In the genomic region with DNA sequence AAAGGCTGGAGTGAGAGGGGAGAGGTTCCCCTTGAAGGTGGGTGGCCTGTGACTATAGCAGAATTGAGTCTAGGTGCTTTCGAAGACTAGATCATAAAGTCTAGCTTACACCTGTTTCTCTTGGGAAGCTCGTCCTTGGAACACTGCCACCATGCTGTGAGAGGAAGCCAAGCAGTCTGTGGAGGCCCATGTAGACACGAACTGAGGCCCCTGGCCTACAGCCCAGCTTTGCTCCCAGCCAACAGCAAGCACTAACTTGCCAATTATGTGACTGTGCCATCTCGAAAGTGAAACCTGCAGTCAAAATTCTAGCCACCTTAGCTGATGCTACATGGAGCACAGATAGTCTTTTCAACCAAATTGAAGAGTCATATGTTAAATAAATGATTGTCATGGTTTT, we compare ENCODE assay signal across 8 cellular contexts.
DNase-seq lines count a peak whose midpoint lies in the region; ATAC-seq and TF ChIP-seq lines count a peak whose summit lies in the region.

No MANE protein-coding gene starts in this region.

- peak; percentile 11 for DNase-seq in AG09309 (ENCODE audit: low read depth)
- DNase-seq in NT2/D1 (ENCODE audit: low read depth, low spot score) = peak; percentile 11
- peak; percentile 52 to 61 for DNase-seq in fibroblast of lung (ENCODE audit: low read depth in 2 of 2)
- DNase-seq in gastrocnemius medialis = peak; percentile 4 to 50
- no peak for DNase-seq in left lung
- DNase-seq in spleen = no peak

- peak; percentile 93 for ATAC-seq in GM18868 (IDR thresholded peaks at IDR 0.05; ENCODE audit: unreplicated experiment)
- ATAC-seq in HG03139 (IDR thresholded peaks at IDR 0.05; ENCODE audit: unreplicated experiment) = peak; percentile 67
- peak; percentile 41 to 47 for ATAC-seq in gastrocnemius medialis
- ATAC-seq in left lung = no peak

- H3K4me2 ChIP-seq in fibroblast of lung (ENCODE audit: extremely low read depth, insufficient read depth, low read length) = no peak overlapping the region

- TF ChIP-seq POLR2A in gastrocnemius medialis (IDR thresholded peaks at IDR 0.05) (no peak), spleen (IDR thresholded peaks at IDR 0.05) (no peak)

- intact Hi-C loops in gastrocnemius medialis (cut with DNase I; ENCODE audit: low total_unique reads) (no loop called here), left lung (cut with DNase I) (no loop called here), spleen (cut with DNase I; ENCODE audit: low total_unique reads) (no loop called here)

- H3K4me3 ChIP-seq in AG09309 (ENCODE audit: control insufficient read depth, low read depth, low read length) (no peak overlapping the region), NT2/D1 (ENCODE audit: insufficient read length, low read depth) (no peak overlapping the region), fibroblast of lung (replicated peaks in 1 of 4; ENCODE audit: control extremely low read depth in 1 of 4, insufficient read depth in 1 of 4, low read depth in 3 of 4, low read length in 4 of 4) (no peak overlapping the region), gastrocnemius medialis (no peak overlapping the region), left lung (no peak overlapping the region), spleen (no peak overlapping the region)

- 57 to 72% (median 63%) methylated on average over 4 of the region's 4 CpGs for WGBS in spleen, 5 donors

- TF ChIP-seq CTCF in AG09309 (IDR thresholded peaks at IDR 0.05; ENCODE audit: control insufficient read depth, insufficient read depth, low read depth, low read length, missing control alignments) (peak; percentile 28), fibroblast of lung (conservative IDR thresholded peaks at IDR 0.05 in 1 of 2, IDR thresholded peaks at IDR 0.05 in 1 of 2; ENCODE audit: low read depth in 1 of 2, low read length in 2 of 2) (peak in 1 of 2 donors; percentile 17), gastrocnemius medialis (IDR thresholded peaks at IDR 0.05 in 4 of 5, conservative IDR thresholded peaks at IDR 0.05 in 1 of 5) (no peak), left lung (IDR thresholded peaks at IDR 0.05) (no peak), spleen (IDR thresholded peaks at IDR 0.05 in 8 of 11, conservative IDR thresholded peaks at IDR 0.05 in 3 of 11) (no peak)

- H3K9ac ChIP-seq in NT2/D1 (ENCODE audit: insufficient read length, low read depth) = no peak overlapping the region
- no peak overlapping the region for H3K9ac ChIP-seq in fibroblast of lung (ENCODE audit: insufficient read depth, low read length)

- H3K9me3 ChIP-seq in NT2/D1 (ENCODE audit: insufficient read depth, low read length) (no peaks in the 10 kb centered on the region), fibroblast of lung (ENCODE audit: control insufficient read depth, insufficient read depth, low read depth, low read length) (no peaks in the 10 kb centered on the region), gastrocnemius medialis (no peaks in the 10 kb centered on the region), left lung (no peaks in the 10 kb centered on the region), spleen (no peaks in the 10 kb centered on the region)

- H3K79me2 ChIP-seq in fibroblast of lung (ENCODE audit: control insufficient read depth, insufficient read depth, low read length) = no peaks in the 10 kb centered on the region

- H3K27me3 ChIP-seq in NT2/D1 (ENCODE audit: insufficient read depth, insufficient read length) (no peaks in the 10 kb centered on the region), fibroblast of lung (ENCODE audit: control insufficient read depth, insufficient read depth, low read length) (no peaks in the 10 kb centered on the region), gastrocnemius medialis (no peaks in the 10 kb centered on the region), left lung (no peaks in the 10 kb centered on the region), spleen (replicated peaks in 1 of 7) (no peaks in the 10 kb centered on the region)

- no peaks in the 10 kb centered on the region for H3K36me3 ChIP-seq in NT2/D1 (ENCODE audit: insufficient read depth, insufficient read length, low read length)
- no peaks in the 10 kb centered on the region for H3K36me3 ChIP-seq in fibroblast of lung (ENCODE audit: control insufficient read depth, insufficient read depth, low read length)
- H3K36me3 ChIP-seq in gastrocnemius medialis = no peaks in the 10 kb centered on the region
- H3K36me3 ChIP-seq in left lung = no peaks in the 10 kb centered on the region
- no peaks in the 10 kb centered on the region for H3K36me3 ChIP-seq in spleen

- H3K27ac ChIP-seq in fibroblast of lung (ENCODE audit: insufficient read depth, low read length) (no peak overlapping the region), gastrocnemius medialis (no peak overlapping the region), left lung (no peak overlapping the region), spleen (no peak overlapping the region)

- in situ Hi-C loops in gastrocnemius medialis (cut with MboI; ENCODE audit: low sequenced_read_pairs in 4 of 4) = no loop called here

- no peak overlapping the region for H2AFZ ChIP-seq in fibroblast of lung (ENCODE audit: low read length)

- no peaks in the 10 kb centered on the region for H4K20me1 ChIP-seq in fibroblast of lung (ENCODE audit: control insufficient read depth, extremely low read depth, insufficient read depth, low read length)

- H3K4me1 ChIP-seq in NT2/D1 (ENCODE audit: insufficient read depth, insufficient read length) = no peaks in the 10 kb centered on the region
- no peaks in the 10 kb centered on the region for H3K4me1 ChIP-seq in fibroblast of lung (ENCODE audit: control insufficient read depth, extremely low read depth, insufficient read depth, low read length)
- no peaks in the 10 kb centered on the region for H3K4me1 ChIP-seq in gastrocnemius medialis
- H3K4me1 ChIP-seq in left lung = no peaks in the 10 kb centered on the region
- no peaks in the 10 kb centered on the region for H3K4me1 ChIP-seq in spleen

Comparison
In these comparisons a context has a peak if more than half of its experiments do, and no peak if none do; other contexts are left out.
1. DNase-seq: peak in AG09309 (single experiment), NT2/D1 (single experiment), fibroblast of lung (2 of 2) and gastrocnemius medialis (2 of 2); none in left lung (0 of 2) and spleen (single experiment).